In the genomic region with DNA sequence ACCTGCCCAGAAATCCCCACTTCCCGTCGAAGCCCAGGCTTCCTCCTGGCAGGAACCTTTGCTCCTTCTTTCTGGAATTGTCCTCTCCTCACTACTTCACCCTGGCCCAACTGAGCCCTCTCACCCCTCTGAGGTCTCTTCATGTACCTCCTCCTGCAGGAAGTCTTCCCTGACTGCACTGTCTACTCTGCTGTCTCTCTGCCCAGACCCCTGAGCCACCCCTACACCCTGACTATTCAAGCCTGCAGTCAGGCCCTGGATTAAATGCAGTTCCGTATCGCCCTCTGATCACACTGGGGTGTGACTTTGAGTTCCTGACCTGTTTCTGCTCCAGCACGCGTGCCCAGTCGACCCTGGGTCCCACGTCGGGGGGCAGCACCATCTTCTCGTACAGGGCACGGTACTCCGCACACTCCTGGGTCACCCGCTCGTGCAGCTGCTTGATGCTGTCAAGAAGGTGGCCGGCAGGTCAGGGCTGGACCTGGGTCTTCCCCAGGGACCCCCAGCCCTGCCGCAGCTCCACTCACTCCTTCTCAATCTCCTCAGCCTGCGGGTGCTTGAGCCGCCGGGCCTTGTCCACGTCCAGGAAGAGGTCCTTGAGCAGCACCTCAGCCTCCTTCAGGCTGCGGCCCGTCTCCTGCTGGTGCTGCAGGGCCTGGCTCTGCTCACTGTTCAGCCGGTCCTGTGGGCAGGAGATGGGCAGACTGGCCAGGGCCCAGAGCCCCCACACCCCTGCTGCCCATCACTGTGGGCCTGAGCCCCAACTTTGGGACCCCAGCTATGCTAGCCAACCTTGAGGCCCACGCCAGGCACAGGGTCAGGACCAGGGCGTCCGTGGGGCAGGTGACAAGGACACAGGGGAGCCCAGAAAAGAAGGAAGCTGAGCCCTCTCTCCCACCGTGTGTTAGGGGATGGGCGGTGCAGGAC, we compare ENCODE assay signal across 17 cellular contexts.
"Had no signal": no experiment of that assay in that cellular context is flagged by ENCODE, and none has a peak within 500 bp of the region (broad histone marks: within the 10 kb centered on the region; RNA-seq: fewer than 3 reads in every experiment).

No MANE protein-coding gene starts in this region.

- H3K4me1 ChIP-seq: gastroesophageal sphincter had no signal

- H3K9me3 ChIP-seq: adrenal gland, gastroesophageal sphincter, mucosa of descending colon, ovary had no signal

- H3K27me3 Mint-ChIP-seq: natural killer cell treated with Interleukin-12 subunit alpha and Interleukin-12 subunit beta and Interleukin-15 and Interleukin-18, amount 100 ng/mL, for 72 hours had no signal

- H3K36me3 ChIP-seq: adrenal gland, gastroesophageal sphincter, ovary had no signal

- H3K27ac Mint-ChIP-seq: natural killer cell treated with Interleukin-12 subunit alpha and Interleukin-12 subunit beta and Interleukin-15 and Interleukin-18, amount 100 ng/mL, for 72 hours; T-helper 2 cell treated with Interferon-gamma antibody and Interleukin-4, amounts not matched to agents 5 μg/mL and 100 μg/mL, for 36 hours had no signal

- H3K27me3 ChIP-seq: adrenal gland, ovary had no signal

- H3K4me3 ChIP-seq: adrenal gland, gastroesophageal sphincter, mucosa of descending colon, ovary had no signal

- H3K36me3 Mint-ChIP-seq: natural killer cell treated with Interleukin-12 subunit alpha and Interleukin-12 subunit beta and Interleukin-15 and Interleukin-18, amount 100 ng/mL, for 72 hours had no signal

- DNase-seq: activated CD4-positive, alpha-beta T cell treated with anti-CD3 and anti-CD28 coated beads, Interleukin-2, amount 50 U/mL, for 4 hours; activated naive CD4-positive, alpha-beta T cell; activated T-cell treated with anti-CD3 and anti-CD28 coated beads, Interleukin-2, amount 50 U/mL, for 48 hours; adrenal gland; caudate nucleus; cortex of kidney; effector CD8-positive, alpha-beta T cell; islet precursor cell; mammary epithelial cell; ovary; stimulated activated CD4-positive, alpha-beta T cell treated with anti-CD3 and anti-CD28 coated beads, Interleukin-2, amount 100 ng/mL, for 48 hours; stimulated activated naive CD4-positive, alpha-beta T cell treated with Interleukin-2 at 50 U/mL for 16 hours; trophoblast cell had no signal

- H3K4me3 Mint-ChIP-seq: natural killer cell treated with Interleukin-12 subunit alpha and Interleukin-12 subunit beta and Interleukin-15 and Interleukin-18, amount 100 ng/mL, for 72 hours; T-helper 2 cell treated with Interferon-gamma antibody and Interleukin-4, amounts not matched to agents 5 μg/mL and 100 μg/mL, for 36 hours had no signal

- H3K27ac ChIP-seq: adrenal gland, gastroesophageal sphincter, ovary had no signal

- H3K9me3 Mint-ChIP-seq: natural killer cell treated with Interleukin-12 subunit alpha and Interleukin-12 subunit beta and Interleukin-15 and Interleukin-18, amount 100 ng/mL, for 72 hours; T-helper 2 cell treated with Interferon-gamma antibody and Interleukin-4, amounts not matched to agents 5 μg/mL and 100 μg/mL, for 36 hours had no signal
